In genomic region chr6:30647039-30647801, GRCh38 we compare ENCODE assay signal across 8 cellular contexts. TPM values are rescaled to one million over a fixed set of nuclear protein-coding genes. Genes with fewer than 3 reads are reported as not detected.
DNase-seq lines count a peak whose midpoint lies in the region; ATAC-seq, FAIRE-seq and TF ChIP-seq lines count a peak whose summit lies in the region.

Gene C6orf136 (plus strand): TSS chr6:30647133. CDS start chr6:30647232, 99 bp downstream.

- H3K9me3 ChIP-seq in A549 = no peaks in the 10 kb centered on the region
- H3K9me3 ChIP-seq in breast epithelium = no peaks in the 10 kb centered on the region
- no peaks in the 10 kb centered on the region for H3K9me3 ChIP-seq in spleen

- H3K4me3 Mint-ChIP-seq in immature natural killer cell = peak within 1 kb of the TSS; percentile 86 to 90 (median 88)

- H3K4me2 ChIP-seq in A549 = peak within 1 kb of the TSS; percentile 71

- TF ChIP-seq CTCF in A549 (IDR thresholded peaks at IDR 0.05) (no peak), VCaP (conservative IDR thresholded peaks at IDR 0.05) (no peak), breast epithelium (IDR thresholded peaks at IDR 0.05) (no peak), spleen (IDR thresholded peaks at IDR 0.05 in 8 of 11, conservative IDR thresholded peaks at IDR 0.05 in 3 of 11) (peak in 1 of 11 experiments; percentile 18)

- H3K4me1 Mint-ChIP-seq in immature natural killer cell = peaks cover 22 to 23% of the 10 kb centered on the region in 2 donors

- H3K27ac ChIP-seq in A549 (peak within 1 kb of the TSS; percentile 88 to 97), VCaP (peak within 1 kb of the TSS; percentile 94), breast epithelium (peak within 1 kb of the TSS; percentile 87 to 93), spleen (peak within 1 kb of the TSS; percentile 85 to 97 (median 95))

- no peak for TF ChIP-seq EP300 in A549 (IDR thresholded peaks at IDR 0.05)

- H3K27ac Mint-ChIP-seq in immature natural killer cell = peak within 1 kb of the TSS; percentile 84 to 94 (median 90)

- peaks cover 9% of the 10 kb centered on the region for H3K4me1 ChIP-seq in A549
- peaks cover 0 to 4% of the 10 kb centered on the region in 2 donors for H3K4me1 ChIP-seq in breast epithelium
- H3K4me1 ChIP-seq in spleen = peaks cover 12 to 57% (median 25%) of the 10 kb centered on the region in 6 donors

- WGBS in A549 (ENCODE audit: missing lambda C conversion rate) = 1% methylated on average over 20 of the region's 76 CpGs
- 0 to 1% (median 0%) methylated on average over 5 to 76 of the region's 76 CpGs for WGBS in spleen, 5 donors

- FAIRE-seq in A549 (lab: Jason Lieb, UNC) = no peak

- peaks cover 0 to 15% (median 6%) of the 10 kb centered on the region in 3 donors for H3K36me3 Mint-ChIP-seq in immature natural killer cell

- no peak for TF ChIP-seq RAD21 in A549 (conservative IDR thresholded peaks at IDR 0.05 in 1 of 2, IDR thresholded peaks at IDR 0.05 in 1 of 2)

- CTCF ChIA-PET in A549 (lab: Yijun Ruan, JAX) = interaction anchor here (0.6 kb wide), 2 partner anchors 10 to 107 kb away, joined by 3 to 6 read pairs; no protein-coding TSS in a partner anchor

- peak; percentile 85 to 93 for DNase-seq in A549 (ENCODE audit: low read depth in 1 of 2, low spot score in 1 of 2)
- DNase-seq in NCI-H2196 treated with DMSO at 0.1 percent for 48 hours (lab: John Stamatoyannopoulos, UW; ENCODE audit: unreplicated experiment) = peak; percentile 93
- peak; percentile 73 to 80 for DNase-seq in breast epithelium (ENCODE audit: low spot score in 2 of 2)
- peak; percentile 87 to 93 (median 91) for DNase-seq in immature natural killer cell
- peak; percentile 98 for DNase-seq in spleen

- H3K4me3 ChIP-seq in A549 (peak within 1 kb of the TSS; percentile 72), breast epithelium (peak within 1 kb of the TSS; percentile 70 to 90 (median 89)), spleen (peak within 1 kb of the TSS; percentile 91 to 100 (median 95))

- H3K27me3 ChIP-seq in breast epithelium = no peaks in the 10 kb centered on the region
- no peaks in the 10 kb centered on the region for H3K27me3 ChIP-seq in spleen (replicated peaks in 1 of 7)

- intact Hi-C loops in breast epithelium (cut with DNase I; ENCODE audit: low total_unique reads) (no loop called here), spleen (cut with DNase I; ENCODE audit: low total_unique reads) (no loop called here)

- POLR2A ChIA-PET in A549 (lab: Yijun Ruan, JAX) = interaction anchor here (1.0 kb wide), 1 partner anchor 30 kb away, joined by 4 read pairs; the partner anchor contains the start of genes MRPS18B and PPP1R10

- ATAC-seq in A549 = peak; percentile 91
- peak; percentile 70 for ATAC-seq in GM18868 (IDR thresholded peaks at IDR 0.05; ENCODE audit: unreplicated experiment)
- peak; percentile 53 for ATAC-seq in HG03108 (IDR thresholded peaks at IDR 0.05; ENCODE audit: unreplicated experiment)

- TF ChIP-seq POLR2A in A549 (IDR thresholded peaks at IDR 0.05; ENCODE audit: low read length) (peak; percentile 49), breast epithelium (IDR thresholded peaks at IDR 0.05) (no peak), spleen (IDR thresholded peaks at IDR 0.05) (no peak)

- H3K9me3 Mint-ChIP-seq in immature natural killer cell = no peaks in the 10 kb centered on the region

- H3K36me3 ChIP-seq in breast epithelium (peaks cover 6% of the 10 kb centered on the region), spleen (peaks cover 0 to 57% (median 12%) of the 10 kb centered on the region in 6 donors)

- H3K27me3 Mint-ChIP-seq in immature natural killer cell (ENCODE audit: low read depth in 3 of 3) = peaks cover 0 to 6% (median 0%) of the 10 kb centered on the region in 3 donors

TF ChIP-seq in A549, 52 proteins besides CTCF, POLR2A, EP300 and RAD21:
- TF ChIP-seq E2F6 (IDR thresholded peaks at IDR 0.05; ENCODE audit: borderline replicate concordance, low read depth) (no peak), HEYL (CRISPR knock-in tag; IDR thresholded peaks at IDR 0.05) (no peak), PHF8 (IDR thresholded peaks at IDR 0.05; ENCODE audit: borderline replicate concordance, low read depth) (peak; percentile 59), FOXS1 (CRISPR knock-in tag; IDR thresholded peaks at IDR 0.05) (no peak), ESRRA (IDR thresholded peaks at IDR 0.05; ENCODE audit: borderline replicate concordance, low read length) (0 out of 2 replicates have a peak, but pooled peaks have one; percentile 44), HDAC2 (IDR thresholded peaks at IDR 0.05) (no peak), MAX (IDR thresholded peaks at IDR 0.05) (peak; percentile 55), JUN (IDR thresholded peaks at IDR 0.05) (peak in 1 of 2 experiments; percentile 57; a peak in 2 of 5 replicates)
TF ChIP-seq in A549: peak in this region for 4.

RNA-seq across cellular contexts. Expression of gene C6orf136, which starts in this region (rescaled TPM):
- polyA plus RNA-seq in A549 (2011; rRNA removed) = 7.5 and 9.2 TPM in 2 replicates
- polyA plus RNA-seq in A549 (2012; cell fraction: cytosol; rRNA removed) = 15.7 and 16.9 TPM in 2 replicates
- polyA plus RNA-seq in A549 (2012; cell fraction: nucleus; rRNA removed) = 30.3 and 36.4 TPM in 2 replicates
- polyA plus RNA-seq in A549 (2017; fragmentation: RNase III; extraction: RNeasy Plus Mini Kit Qiagen cat#74134 plus additional on column Dnase treatment) = 11.4 to 12.6 TPM (median 11.7 TPM) in 3 replicates
- polyA minus RNA-seq in A549 (2011; rRNA and poly(A)+ RNA removed) = 11.7 and 15.0 TPM in 2 replicates
- 10 to 100 TPM in 2 of 3 donors, 1 to 10 TPM in 1; 9.6 to 19.0 (median 16.1) TPM for total RNA-seq in breast epithelium
- polyA plus RNA-seq in immature natural killer cell = 10 to 100 TPM in 1 of 3 donors, 1 to 10 TPM in 2; 4.3 to 16.5 (median 9.8) TPM
- total RNA-seq in spleen = 10 to 100 TPM; 15.4 to 24.2 (median 17.8) TPM
- polyA plus RNA-seq in spleen = 10 to 100 TPM; 12.1 to 28.0 (median 22.1) TPM

Comparison
In these comparisons a context has a peak if more than half of its experiments do, and no peak if none do; other contexts are left out.
1. Peak in every context shown above with its lines: DNase-seq, ATAC-seq, H3K4me3 ChIP-seq and H3K27ac ChIP-seq.